ENCODE assay signal across 23 cellular contexts in the genomic region with DNA sequence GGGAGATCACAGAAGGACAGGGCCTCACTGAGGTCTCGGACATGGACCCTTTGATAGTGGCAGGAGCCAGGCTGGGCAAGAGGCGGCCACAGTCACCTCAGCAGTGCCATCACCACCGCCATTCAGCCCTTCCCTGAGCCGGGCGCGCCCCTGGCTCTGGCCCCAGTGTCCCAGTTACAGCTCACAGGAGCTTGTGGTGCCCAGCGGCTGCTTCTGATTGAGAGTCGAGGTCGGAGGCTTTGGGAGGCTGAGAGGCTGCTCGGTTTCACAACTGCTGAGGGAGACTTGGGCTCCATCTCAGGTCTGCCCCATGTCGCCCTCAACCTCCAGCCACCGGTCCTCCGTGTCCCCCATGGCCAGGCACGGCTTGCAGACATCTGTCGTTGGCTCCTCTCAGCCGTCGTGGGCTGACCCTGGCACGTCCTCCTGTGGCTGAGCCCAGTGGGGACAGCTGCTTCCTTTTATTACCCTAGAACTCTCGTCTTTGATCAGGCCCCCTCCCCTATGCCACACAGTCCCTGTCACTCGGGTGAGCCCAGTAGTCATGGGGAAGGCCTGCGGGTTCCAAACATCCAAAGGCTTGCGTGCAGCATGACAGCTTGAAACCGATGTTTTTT.
"Had no signal": no experiment of that assay in that cellular context is flagged by ENCODE, and none has a peak within 500 bp of the region (broad histone marks: within the 10 kb centered on the region; RNA-seq: fewer than 3 reads in every experiment).

No MANE protein-coding gene starts in this region.

- H3K4me1 Mint-ChIP-seq: activated naive CD8-positive, alpha-beta T cell treated with anti-CD3 and anti-CD28 coated beads for 36 hours; immature natural killer cell; memory B cell; T-helper 17 cell had no signal

- H3K27ac ChIP-seq: breast epithelium, coronary artery, esophagus muscularis mucosa, hepatocyte, neural progenitor cell, tibial artery had no signal

- H3K4me1 ChIP-seq: breast epithelium, neural progenitor cell had no signal

- H3K4me3 ChIP-seq: breast epithelium, coronary artery, esophagus muscularis mucosa, hepatocyte, neural progenitor cell, tibial artery had no signal

- H3K27me3 ChIP-seq: breast epithelium, esophagus muscularis mucosa, hepatocyte, neural progenitor cell, tibial artery had no signal

- H3K4me3 Mint-ChIP-seq: activated naive CD8-positive, alpha-beta T cell treated with anti-CD3 and anti-CD28 coated beads for 36 hours; immature natural killer cell; memory B cell; naive B cell; neural progenitor cell; stimulated activated naive CD8-positive, alpha-beta T cell treated with anti-CD3 and anti-CD28 coated beads, Interleukin-15, amount 100 ng/mL, for 72 hours; T-helper 17 cell had no signal

- H3K27me3 Mint-ChIP-seq: activated naive CD8-positive, alpha-beta T cell treated with anti-CD3 and anti-CD28 coated beads for 36 hours; memory B cell; naive B cell; progenitor cell of endocrine pancreas; stimulated activated naive CD8-positive, alpha-beta T cell treated with anti-CD3 and anti-CD28 coated beads, Interleukin-15, amount 100 ng/mL, for 72 hours; T-helper 17 cell had no signal

- DNase-seq: activated CD4-positive, alpha-beta T cell treated with anti-CD3 and anti-CD28 coated beads for 4 hours; activated CD4-positive, alpha-beta T cell treated with anti-CD3 and anti-CD28 coated beads, Interleukin-2, amount 50 U/mL, for 48 hours; activated CD4-positive, CD25-positive, alpha-beta regulatory T cell; activated naive CD4-positive, alpha-beta T cell treated with Interleukin-2 at 50 U/mL for 16 hours; activated naive CD8-positive, alpha-beta T cell treated with anti-CD3 and anti-CD28 coated beads for 36 hours; activated T-cell treated with anti-CD3 and anti-CD28 coated beads, Interleukin-2, amount 50 U/mL, for 48 hours; amniotic stem cell; cerebellar nuclear complex; glutamatergic neuron; immature natural killer cell; naive B cell; stimulated activated CD4-positive, alpha-beta T cell treated with anti-CD3 and anti-CD28 coated beads, Interleukin-12 subunit alpha, Interleukin-12 subunit beta, amount 100 ng/mL, for 4 hours; stimulated activated CD4-positive, alpha-beta T cell treated with anti-CD3 and anti-CD28 coated beads, Interleukin-1b, Interleukin-23, amount 100 ng/mL, for 48 hours; stimulated activated naive CD8-positive, alpha-beta T cell treated with anti-CD3 and anti-CD28 coated beads, Interleukin-15, amount 100 ng/mL, for 72 hours; T-helper 17 cell; tibial artery had no signal

- H3K27ac Mint-ChIP-seq: activated naive CD8-positive, alpha-beta T cell treated with anti-CD3 and anti-CD28 coated beads for 36 hours; immature natural killer cell; memory B cell; neural progenitor cell; progenitor cell of endocrine pancreas; stimulated activated naive CD8-positive, alpha-beta T cell treated with anti-CD3 and anti-CD28 coated beads, Interleukin-15, amount 100 ng/mL, for 72 hours; T-helper 17 cell had no signal

- ATAC-seq: stimulated activated naive CD8-positive, alpha-beta T cell treated with anti-CD3 and anti-CD28 coated beads, Interleukin-15, amount 100 ng/mL, for 72 hours; T-helper 17 cell had no signal
